In genomic region chr2:199850718-199851498, GRCh38 we compare ENCODE assay signal across 8 cellular contexts. TPM values are rescaled to one million over a fixed set of nuclear protein-coding genes. Genes with fewer than 3 reads are reported as not detected.
DNase-seq lines count a peak whose midpoint lies in the region; ATAC-seq and TF ChIP-seq lines count a peak whose summit lies in the region.

Gene FTCDNL1, minus strand, starts transcription at chr2:199851192. Its CDS starts 2,230 bp downstream, at chr2:199848962.

- CTCF ChIA-PET in Panc1 (lab: Charles Lee), result no interaction called here

- peak within 1 kb of the TSS; percentile 90 for H3K4me2 ChIP-seq in neural progenitor cell

- H2AFZ ChIP-seq in neural progenitor cell (replicated peaks), result peak within 1 kb of the TSS; percentile 97

- H3K9me3 Mint-ChIP-seq in activated T-helper 1 cell treated with anti-CD3 and anti-CD28 coated beads, Interleukin-12 subunit alpha, Interleukin-12 subunit beta, Interleukin-2, Interleukin-4 antibody, amounts not matched to agents 30 ng/mL and 10 ng/mL and 1 ng/mL, durations not matched to agents 14 hours and 24 hours and 36 hours, result no peaks in the 10 kb centered on the region
- H3K9me3 Mint-ChIP-seq in neural progenitor cell, result no peaks in the 10 kb centered on the region

- H3K4me1 Mint-ChIP-seq in activated T-helper 1 cell treated with anti-CD3 and anti-CD28 coated beads, Interleukin-12 subunit alpha, Interleukin-12 subunit beta, Interleukin-2, Interleukin-4 antibody, amounts not matched to agents 30 ng/mL and 10 ng/mL and 1 ng/mL, durations not matched to agents 14 hours and 24 hours and 36 hours (ENCODE audit: low read depth), result peaks cover 6% of the 10 kb centered on the region
- peaks cover 16% of the 10 kb centered on the region for H3K4me1 Mint-ChIP-seq in neural progenitor cell

- H3K27ac ChIP-seq in Panc1 (ENCODE audit: low read length) (peak within 1 kb of the TSS; percentile 68), neural progenitor cell (no peak within 1 kb of the TSS)

- H3K36me3 ChIP-seq in Panc1 (ENCODE audit: control insufficient read depth, insufficient read depth, low read length) (no peaks in the 10 kb centered on the region), neural progenitor cell (no peaks in the 10 kb centered on the region)

- intact Hi-C loops in Panc1 (cut with micrococcal nuclease; ENCODE audit: unreplicated experiment), result no loop called here
- intact Hi-C loops in activated T-helper 1 cell treated with anti-CD3 and anti-CD28 coated beads, Interleukin-12 subunit alpha, Interleukin-12 subunit beta, Interleukin-2, Interleukin-4 antibody, amounts not matched to agents 30 ng/mL and 10 ng/mL and 1 ng/mL, durations not matched to agents 14 hours and 24 hours and 36 hours (cut with micrococcal nuclease), result loop anchor here (1.0 to 5.0 kb wide), 3 partner anchors 60 to 1930 kb away; partner anchors contain the start of genes ALS2, C2orf69, MAIP1 and TYW5

- in situ Hi-C loops in Panc1 (cut with HindIII; ENCODE audit: low pct_unique_long_range_greater_than_20kb, low sequenced_read_pairs), result no loop called here

- H3K27me3 ChIP-seq in Panc1 (ENCODE audit: control insufficient read depth, insufficient read depth, low read length) (no peaks in the 10 kb centered on the region; the same call in 1 of the 2 replicates), neural progenitor cell (peaks cover 28% of the 10 kb centered on the region)

- H3F3A ChIP-seq in neural progenitor cell (ENCODE audit: low read depth), result peaks cover 12% of the 10 kb centered on the region

- H3K79me2 ChIP-seq in neural progenitor cell (ENCODE audit: low read depth), result no peaks in the 10 kb centered on the region

- no peaks in the 10 kb centered on the region; the same call in 1 of the 2 replicates for H3K4me1 ChIP-seq in Panc1 (ENCODE audit: control insufficient read depth, insufficient read depth, low read length)
- H3K4me1 ChIP-seq in neural progenitor cell, result peaks cover 21% of the 10 kb centered on the region

- H3K9ac ChIP-seq in neural progenitor cell, result no peak within 1 kb of the TSS

- POLR2A ChIA-PET in Panc1 (lab: Charles Lee), result no interaction called here

- peaks cover 15% of the 10 kb centered on the region for H3K27me3 Mint-ChIP-seq in activated T-helper 1 cell treated with anti-CD3 and anti-CD28 coated beads, Interleukin-12 subunit alpha, Interleukin-12 subunit beta, Interleukin-2, Interleukin-4 antibody, amounts not matched to agents 30 ng/mL and 10 ng/mL and 1 ng/mL, durations not matched to agents 14 hours and 24 hours and 36 hours (ENCODE audit: insufficient read depth)
- peaks cover 16% of the 10 kb centered on the region for H3K27me3 Mint-ChIP-seq in neural progenitor cell (ENCODE audit: insufficient read depth, low read depth)

- no TSS peak for BruUV-seq in Panc1 (replicated peaks; lab: Mats Ljungman, UMichigan)

- H3K4me3 ChIP-seq in Panc1 (ENCODE audit: low read depth in 2 of 2, low read length in 2 of 2), result peak within 1 kb of the TSS; percentile 64 to 76
- H3K4me3 ChIP-seq in fibroblast of pulmonary artery (replicated peaks; ENCODE audit: low read depth, low read length), result peak within 1 kb of the TSS; percentile 54
- peak within 1 kb of the TSS; percentile 68 for H3K4me3 ChIP-seq in neural progenitor cell

- peak; percentile 87 for TF ChIP-seq CTCF in Panc1 (IDR thresholded peaks at IDR 0.05)
- TF ChIP-seq CTCF in fibroblast of pulmonary artery (IDR thresholded peaks at IDR 0.05; ENCODE audit: low read length, missing control alignments), result peak; percentile 57
- TF ChIP-seq CTCF in neural progenitor cell (IDR thresholded peaks at IDR 0.05), result peak; percentile 59

- H3K9me3 ChIP-seq in Panc1 (ENCODE audit: control insufficient read depth, insufficient read depth, low read depth, low read length) (no peaks in the 10 kb centered on the region), neural progenitor cell (ENCODE audit: low read depth) (no peaks in the 10 kb centered on the region)

- no peaks in the 10 kb centered on the region for H3K36me3 Mint-ChIP-seq in activated T-helper 1 cell treated with anti-CD3 and anti-CD28 coated beads, Interleukin-12 subunit alpha, Interleukin-12 subunit beta, Interleukin-2, Interleukin-4 antibody, amounts not matched to agents 30 ng/mL and 10 ng/mL and 1 ng/mL, durations not matched to agents 14 hours and 24 hours and 36 hours (ENCODE audit: low read depth)
- H3K36me3 Mint-ChIP-seq in neural progenitor cell, result no peaks in the 10 kb centered on the region

- peak within 1 kb of the TSS; percentile 94 for H3K4me3 Mint-ChIP-seq in activated T-helper 1 cell treated with anti-CD3 and anti-CD28 coated beads, Interleukin-12 subunit alpha, Interleukin-12 subunit beta, Interleukin-2, Interleukin-4 antibody, amounts not matched to agents 30 ng/mL and 10 ng/mL and 1 ng/mL, durations not matched to agents 14 hours and 24 hours and 36 hours
- peak within 1 kb of the TSS; percentile 97 for H3K4me3 Mint-ChIP-seq in neural progenitor cell

- ATAC-seq in GM21367 (IDR thresholded peaks at IDR 0.05; ENCODE audit: unreplicated experiment) (peak; percentile 96), Panc1 (peak; percentile 100)

- H4K20me1 ChIP-seq in neural progenitor cell (ENCODE audit: low read depth), result no peaks in the 10 kb centered on the region

- DNase-seq in DMS53 (lab: John Stamatoyannopoulos, UW) (peak; percentile 93), HS-5 (ENCODE audit: low read depth) (peak; percentile 63), Panc1 (ENCODE audit: low read depth, low spot score) (peak; percentile 39), fibroblast of pulmonary artery (ENCODE audit: low read depth) (peak; percentile 31), neural progenitor cell (ENCODE audit: low spot score) (peak; percentile 81), stromal cell of bone marrow (ENCODE audit: low read depth) (peak; percentile 25)
- DNase-seq in activated T-helper 1 cell treated with anti-CD3 and anti-CD28 coated beads, Interleukin-12 subunit alpha, Interleukin-12 subunit beta, Interleukin-2, Interleukin-4 antibody, amounts not matched to agents 30 ng/mL and 10 ng/mL and 1 ng/mL, durations not matched to agents 14 hours and 24 hours and 36 hours (ENCODE audit: low spot score), result peak; percentile 66

- peak within 1 kb of the TSS; percentile 86 for H3K27ac Mint-ChIP-seq in activated T-helper 1 cell treated with anti-CD3 and anti-CD28 coated beads, Interleukin-12 subunit alpha, Interleukin-12 subunit beta, Interleukin-2, Interleukin-4 antibody, amounts not matched to agents 30 ng/mL and 10 ng/mL and 1 ng/mL, durations not matched to agents 14 hours and 24 hours and 36 hours
- peak within 1 kb of the TSS; percentile 86 for H3K27ac Mint-ChIP-seq in neural progenitor cell

RNA-seq across cellular contexts. Expression of gene FTCDNL1, which starts in this region (rescaled TPM):
- 2.8 TPM for total RNA-seq in Panc1 (2021; ENCODE audit: unreplicated experiment)
- polyA plus RNA-seq in Panc1 (2012; ENCODE audit: insufficient read length), result 1.9 TPM
- 1.7 and 2.1 TPM in 2 replicates for total RNA-seq in activated T-helper 1 cell treated with anti-CD3 and anti-CD28 coated beads, Interleukin-12 subunit alpha, Interleukin-12 subunit beta, Interleukin-2, Interleukin-4 antibody, amounts not matched to agents 30 ng/mL and 10 ng/mL and 1 ng/mL, durations not matched to agents 14 hours and 24 hours and 36 hours
- total RNA-seq in neural progenitor cell (ENCODE audit: low replicate concordance), result 0.31 and 2.7 TPM in 2 replicates

Comparison
In these comparisons a context has a peak if more than half of its experiments do, and no peak if none do; other contexts are left out.
1. DNase-seq: peak in every context shown above with its lines; median percentile 93 in DMS53; 81 in neural progenitor cell; 66 in activated T-helper 1 cell treated with anti-CD3 and anti-CD28 coated beads, Interleukin-12 subunit alpha, Interleukin-12 subunit beta, Interleukin-2, Interleukin-4 antibody, amounts not matched to agents 30 ng/mL and 10 ng/mL and 1 ng/mL, durations not matched to agents 14 hours and 24 hours and 36 hours; 63 in HS-5; 39 in Panc1; 31 in fibroblast of pulmonary artery; 25 in stromal cell of bone marrow.